Comparison of ENCODE assay signal across 10 cellular contexts in genomic region chr13:84574851-84575250, GRCh38.
DNase-seq lines count a peak whose midpoint lies in the region; ATAC-seq, FAIRE-seq and TF ChIP-seq lines count a peak whose summit lies in the region.
"Had no signal": no experiment of that assay in that cellular context is flagged by ENCODE, and none has a peak within 500 bp of the region (broad histone marks: within the 10 kb centered on the region; RNA-seq: fewer than 3 reads in every experiment).

No MANE protein-coding gene starts in this region.

- H3K4me3 ChIP-seq in SK-N-MC: no peak overlapping the region

- FAIRE-seq in A204.1 (lab: Jason Lieb, UNC) (peak; percentile 76), H54 (lab: Jason Lieb, UNC) (peak; percentile 36)

- DNase-seq in H54 (ENCODE audit: insufficient read length, low spot score): no peak
- DNase-seq in SK-N-MC (ENCODE audit: low read depth, low spot score): no peak
- DNase-seq in globus pallidus (ENCODE audit: low spot score): peak; percentile 1
- no peak for DNase-seq in NCI-H2227 treated with DMSO at 0.1 percent for 48 hours (lab: John Stamatoyannopoulos, UW)
- DNase-seq: amygdala had no signal

- no peaks in the 10 kb centered on the region; the same call in 1 of the 2 replicates for H3K36me3 ChIP-seq in SK-N-MC (ENCODE audit: insufficient read depth, low read length)

- H3K9ac ChIP-seq in SK-N-MC (ENCODE audit: insufficient read length): peak overlapping the region; percentile 4

- no peaks in the 10 kb centered on the region for H3K9me3 ChIP-seq in SK-N-MC (ENCODE audit: low read depth, low read length)

- ATAC-seq in HG02885 (IDR thresholded peaks at IDR 0.05; ENCODE audit: poor library complexity, unreplicated experiment): no peak
- no peak for ATAC-seq in HG03354 (IDR thresholded peaks at IDR 0.05; ENCODE audit: poor library complexity, severe bottlenecking, unreplicated experiment)
- no peak for ATAC-seq in GM19395 (IDR thresholded peaks at IDR 0.05; ENCODE audit: unreplicated experiment)
- ATAC-seq: activated CD4-positive, CD25-positive, alpha-beta regulatory T cell treated with anti-CD3 and anti-CD28 coated beads, Interleukin-2, amount 50 U/mL, for 24 hours had no signal

- no peak for TF ChIP-seq POLR2A in H54 (IDR thresholded peaks at IDR 0.05; ENCODE audit: low read depth, low read length)

- no peak overlapping the region for H3K27ac ChIP-seq in SK-N-MC
